9 cellular contexts compared by ENCODE assay signal in genomic region chr6:108714012-108714773, GRCh38.
A peak's percentile ranks its signal among the peaks of the same experiment; 100 is the strongest.
DNase-seq lines count a peak whose midpoint lies in the region; ATAC-seq and TF ChIP-seq lines count a peak whose summit lies in the region.
"Had no signal": no experiment of that assay in that cellular context is flagged by ENCODE, and none has a peak within 500 bp of the region (broad histone marks: within the 10 kb centered on the region; RNA-seq: fewer than 3 reads in every experiment).

No MANE protein-coding gene starts in this region.

- peak overlapping the region; percentile 19 for H3K4me2 ChIP-seq in hepatocyte

- no peaks in the 10 kb centered on the region for H3K9me3 Mint-ChIP-seq in activated CD8-positive, alpha-beta memory T cell treated with anti-CD3 and anti-CD28 coated beads, Interleukin-2, amount 10 ng/mL, durations not matched to agents 7 days and 5 days (ENCODE audit: low read depth)
- H3K9me3 Mint-ChIP-seq: dendritic cell treated with granulocyte-macrophage colony-stimulating factor and Interleukin-4, amounts not matched to agents 40 ng/mL and 50 ng/mL, for 4 days had no signal

- peak; percentile 79 for ATAC-seq in activated CD8-positive, alpha-beta memory T cell treated with anti-CD3 and anti-CD28 coated beads, Interleukin-2, amount 10 ng/mL, durations not matched to agents 7 days and 5 days
- ATAC-seq in upper lobe of right lung (peak; percentile 37), GM18868 (IDR thresholded peaks at IDR 0.05; ENCODE audit: unreplicated experiment) (no peak), GM21423 (IDR thresholded peaks at IDR 0.05; ENCODE audit: unreplicated experiment) (no peak)

- H3K9me2 ChIP-seq in hepatocyte (replicated peaks; ENCODE audit: insufficient read depth), result no peaks in the 10 kb centered on the region

- H3K27ac ChIP-seq in hepatocyte (peak overlapping the region; percentile 35), upper lobe of right lung (peak overlapping the region; percentile 36)

- no peaks in the 10 kb centered on the region for H3K36me3 Mint-ChIP-seq in activated CD8-positive, alpha-beta memory T cell treated with anti-CD3 and anti-CD28 coated beads, Interleukin-2, amount 10 ng/mL, durations not matched to agents 7 days and 5 days

- peak; percentile 52 for DNase-seq in activated CD8-positive, alpha-beta memory T cell treated with anti-CD3 and anti-CD28 coated beads, Interleukin-2, amount 10 ng/mL, durations not matched to agents 7 days and 5 days
- no peak for DNase-seq in activated CD8-positive, alpha-beta memory T cell treated with anti-CD3 and anti-CD28 coated beads for 24 hours
- DNase-seq in astrocyte of the cerebellum (ENCODE audit: low read depth), result peak; percentile 72
- DNase-seq in hepatocyte (ENCODE audit: low spot score), result no peak
- no peak for DNase-seq in upper lobe of right lung
- DNase-seq in DMS153 treated with DMSO at 0.1 percent for 48 hours (lab: John Stamatoyannopoulos, UW; ENCODE audit: unreplicated experiment), result no peak

- no peaks in the 10 kb centered on the region for H3K27me3 ChIP-seq in hepatocyte
- H3K27me3 ChIP-seq in upper lobe of right lung, result no peaks in the 10 kb centered on the region

- no peak overlapping the region for H3K4me3 ChIP-seq in astrocyte of the cerebellum (ENCODE audit: low read depth, low read length)
- no peak overlapping the region for H3K4me3 ChIP-seq in hepatocyte
- no peak overlapping the region for H3K4me3 ChIP-seq in upper lobe of right lung

- H3K27me3 Mint-ChIP-seq in activated CD8-positive, alpha-beta memory T cell treated with anti-CD3 and anti-CD28 coated beads, Interleukin-2, amount 10 ng/mL, durations not matched to agents 7 days and 5 days, result peaks cover 3% of the 10 kb centered on the region

- CTCF ChIA-PET in activated CD8-positive, alpha-beta memory T cell treated with anti-CD3 and anti-CD28 coated beads, Interleukin-2, amount 10 ng/mL, durations not matched to agents 7 days and 5 days (lab: Charles Lee), result interaction anchor here (1.0 to 2.0 kb wide), 7 partner anchors 13 to 371 kb away, joined by 3 to 7 read pairs (median 4); no protein-coding TSS in a partner anchor

- H4K20me1 ChIP-seq in hepatocyte (ENCODE audit: insufficient read depth, poor library complexity, severe bottlenecking), result no peaks in the 10 kb centered on the region

- 47% methylated on average over 8 of the region's 8 CpGs for WGBS in hepatocyte (ENCODE audit: low lambda C conversion rate, missing lambda C conversion rate)

- intact Hi-C loops in upper lobe of right lung (cut with DNase I), result no loop called here

- H3K9me3 ChIP-seq in hepatocyte (ENCODE audit: low read depth) (no peaks in the 10 kb centered on the region), upper lobe of right lung (no peaks in the 10 kb centered on the region)

- H3K79me2 ChIP-seq in hepatocyte, result no peaks in the 10 kb centered on the region

- no peaks in the 10 kb centered on the region for H3K36me3 ChIP-seq in hepatocyte (replicated peaks; ENCODE audit: insufficient read depth, low read depth)
- H3K36me3 ChIP-seq in upper lobe of right lung, result no peaks in the 10 kb centered on the region

- H3K27ac Mint-ChIP-seq in activated CD8-positive, alpha-beta memory T cell treated with anti-CD3 and anti-CD28 coated beads, Interleukin-2, amount 10 ng/mL, durations not matched to agents 7 days and 5 days, result peak overlapping the region; percentile 41
- H3K27ac Mint-ChIP-seq: dendritic cell treated with granulocyte-macrophage colony-stimulating factor and Interleukin-4, amounts not matched to agents 40 ng/mL and 50 ng/mL, for 4 days had no signal

- no peak overlapping the region for H3K4me3 Mint-ChIP-seq in activated CD8-positive, alpha-beta memory T cell treated with anti-CD3 and anti-CD28 coated beads, Interleukin-2, amount 10 ng/mL, durations not matched to agents 7 days and 5 days
- H3K4me3 Mint-ChIP-seq: dendritic cell treated with granulocyte-macrophage colony-stimulating factor and Interleukin-4, amounts not matched to agents 40 ng/mL and 50 ng/mL, for 4 days had no signal

- H3K4me1 ChIP-seq in hepatocyte (ENCODE audit: insufficient read depth) (peaks cover 37% of the 10 kb centered on the region), upper lobe of right lung (peaks cover 27% of the 10 kb centered on the region)

- H3K4me1 Mint-ChIP-seq in activated CD8-positive, alpha-beta memory T cell treated with anti-CD3 and anti-CD28 coated beads, Interleukin-2, amount 10 ng/mL, durations not matched to agents 7 days and 5 days, result peaks cover 29% of the 10 kb centered on the region

- TF ChIP-seq CTCF in astrocyte of the cerebellum (IDR thresholded peaks at IDR 0.05; ENCODE audit: low read depth, low read length, missing control alignments) (no peak), hepatocyte (IDR thresholded peaks at IDR 0.05; ENCODE audit: poor library complexity) (no peak), upper lobe of right lung (IDR thresholded peaks at IDR 0.05) (no peak)

- H2AFZ ChIP-seq in hepatocyte, result no peak overlapping the region

- in situ Hi-C loops in astrocyte of the cerebellum (cut with HindIII; ENCODE audit: low sequenced_read_pairs), result no loop called here

Comparison
In these comparisons a context has a peak if more than half of its experiments do, and no peak if none do; other contexts are left out.
1. DNase-seq: peak in activated CD8-positive, alpha-beta memory T cell treated with anti-CD3 and anti-CD28 coated beads, Interleukin-2, amount 10 ng/mL, durations not matched to agents 7 days and 5 days (single experiment) and astrocyte of the cerebellum (single experiment); none in activated CD8-positive, alpha-beta memory T cell treated with anti-CD3 and anti-CD28 coated beads for 24 hours (single experiment), hepatocyte (single experiment), upper lobe of right lung (single experiment) and DMS153 treated with DMSO at 0.1 percent for 48 hours (single experiment).
2. ATAC-seq: peak in activated CD8-positive, alpha-beta memory T cell treated with anti-CD3 and anti-CD28 coated beads, Interleukin-2, amount 10 ng/mL, durations not matched to agents 7 days and 5 days (single experiment) and upper lobe of right lung (single experiment); none in GM18868 (single experiment) and GM21423 (single experiment).